Comparison of ENCODE assay signal across 20 cellular contexts in the genomic region with DNA sequence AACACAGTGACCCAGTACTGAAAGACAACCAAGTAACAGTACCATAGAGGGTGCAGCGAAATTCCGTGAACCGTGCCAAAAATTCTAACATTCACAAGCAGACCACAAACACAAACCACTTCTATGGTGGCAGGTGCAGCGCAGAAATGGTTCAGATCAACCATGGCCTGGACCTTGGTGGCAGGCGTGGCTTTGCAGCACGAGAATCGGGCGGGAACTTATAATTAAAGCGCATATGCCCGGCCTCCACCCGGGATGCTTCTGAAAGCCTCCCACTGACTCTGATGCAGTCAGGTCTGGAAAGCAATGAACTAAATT.
"Had no signal": no experiment of that assay in that cellular context is flagged by ENCODE, and none has a peak within 500 bp of the region (broad histone marks: within the 10 kb centered on the region; RNA-seq: fewer than 3 reads in every experiment).

No MANE protein-coding gene starts in this region.

- H3K27ac Mint-ChIP-seq: activated CD4-positive, alpha-beta T cell treated with anti-CD3 and anti-CD28 coated beads, Interleukin-2, amount 10 ng/mL, durations not matched to agents 24 days and 14 days; activated CD8-positive, alpha-beta memory T cell treated with anti-CD3 and anti-CD28 coated beads, Interleukin-2, amount 10 ng/mL, durations not matched to agents 7 days and 5 days; activated CD8-positive, alpha-beta T cell treated with anti-CD3 and anti-CD28 coated beads for 36 hours; activated T-helper 1 cell treated with anti-CD3 and anti-CD28 coated beads, Interleukin-12 subunit alpha, Interleukin-12 subunit beta, Interleukin-2, Interleukin-4 antibody, amounts not matched to agents 30 ng/mL and 10 ng/mL and 1 ng/mL, durations not matched to agents 14 hours and 24 hours and 36 hours; naive thymus-derived CD8-positive, alpha-beta T cell; T-helper 1 cell treated with Interleukin-12 subunit alpha and Interleukin-12 subunit beta and Interleukin-4 antibody, amounts not matched to agents 30 μg/mL and 1 μg/mL, for 36 hours had no signal

- H3K9me3 Mint-ChIP-seq: activated CD4-positive, alpha-beta T cell treated with anti-CD3 and anti-CD28 coated beads, Interleukin-2, amount 10 ng/mL, durations not matched to agents 24 days and 14 days; activated CD8-positive, alpha-beta T cell treated with anti-CD3 and anti-CD28 coated beads for 36 hours; activated T-helper 1 cell treated with anti-CD3 and anti-CD28 coated beads, Interleukin-12 subunit alpha, Interleukin-12 subunit beta, Interleukin-2, Interleukin-4 antibody, amounts not matched to agents 30 ng/mL and 10 ng/mL and 1 ng/mL, durations not matched to agents 14 hours and 24 hours and 36 hours; effector memory CD8-positive, alpha-beta T cell; naive thymus-derived CD8-positive, alpha-beta T cell; T-helper 1 cell treated with Interleukin-12 subunit alpha and Interleukin-12 subunit beta and Interleukin-4 antibody, amounts not matched to agents 30 μg/mL and 1 μg/mL, for 36 hours had no signal

- H3K27ac ChIP-seq: brain microvascular endothelial cell, esophagus squamous epithelium, gastroesophageal sphincter, heart left ventricle, sigmoid colon, upper lobe of left lung had no signal

- H3K9me3 ChIP-seq: esophagus squamous epithelium, gastroesophageal sphincter, heart left ventricle, mucosa of descending colon, sigmoid colon, upper lobe of left lung had no signal

- DNase-seq: activated gamma-delta T cell; activated naive CD4-positive, alpha-beta T cell treated with anti-CD3 and anti-CD28 coated beads, Interleukin-2, amount 50 U/mL, for 16 hours; activated T-cell treated with anti-CD3 and anti-CD28 coated beads for 4 hours; brain microvascular endothelial cell; esophagus squamous epithelium; left cardiac atrium; sigmoid colon; stimulated activated naive CD4-positive, alpha-beta T cell treated with Interleukin-2 at 50 U/mL for 16 hours; T1000 had no signal

- H3K36me3 ChIP-seq: brain microvascular endothelial cell had no signal

- H3K36me3 Mint-ChIP-seq: activated CD8-positive, alpha-beta memory T cell treated with anti-CD3 and anti-CD28 coated beads, Interleukin-2, amount 10 ng/mL, durations not matched to agents 7 days and 5 days had no signal

- H3K4me1 Mint-ChIP-seq: activated CD8-positive, alpha-beta memory T cell treated with anti-CD3 and anti-CD28 coated beads, Interleukin-2, amount 10 ng/mL, durations not matched to agents 7 days and 5 days had no signal

- H3K27me3 Mint-ChIP-seq: activated CD4-positive, alpha-beta T cell treated with anti-CD3 and anti-CD28 coated beads, Interleukin-2, amount 10 ng/mL, durations not matched to agents 24 days and 14 days; activated CD8-positive, alpha-beta memory T cell treated with anti-CD3 and anti-CD28 coated beads, Interleukin-2, amount 10 ng/mL, durations not matched to agents 7 days and 5 days; activated CD8-positive, alpha-beta T cell treated with anti-CD3 and anti-CD28 coated beads for 36 hours; effector memory CD8-positive, alpha-beta T cell; naive thymus-derived CD8-positive, alpha-beta T cell had no signal

- H3K27me3 ChIP-seq: brain microvascular endothelial cell, esophagus squamous epithelium, gastroesophageal sphincter, heart left ventricle, sigmoid colon, upper lobe of left lung had no signal

- H3K4me3 ChIP-seq: esophagus squamous epithelium, gastroesophageal sphincter, heart left ventricle, sigmoid colon, upper lobe of left lung had no signal

- H3K4me1 ChIP-seq: esophagus squamous epithelium, sigmoid colon had no signal

- H3K4me3 Mint-ChIP-seq: activated CD4-positive, alpha-beta T cell treated with anti-CD3 and anti-CD28 coated beads, Interleukin-2, amount 10 ng/mL, durations not matched to agents 24 days and 14 days; activated CD8-positive, alpha-beta memory T cell treated with anti-CD3 and anti-CD28 coated beads, Interleukin-2, amount 10 ng/mL, durations not matched to agents 7 days and 5 days; activated CD8-positive, alpha-beta T cell treated with anti-CD3 and anti-CD28 coated beads for 36 hours; activated T-helper 1 cell treated with anti-CD3 and anti-CD28 coated beads, Interleukin-12 subunit alpha, Interleukin-12 subunit beta, Interleukin-2, Interleukin-4 antibody, amounts not matched to agents 30 ng/mL and 10 ng/mL and 1 ng/mL, durations not matched to agents 14 hours and 24 hours and 36 hours; effector memory CD8-positive, alpha-beta T cell; naive thymus-derived CD8-positive, alpha-beta T cell; T-helper 1 cell treated with Interleukin-12 subunit alpha and Interleukin-12 subunit beta and Interleukin-4 antibody, amounts not matched to agents 30 μg/mL and 1 μg/mL, for 36 hours had no signal
